In genomic region chr4:94848326-94848725, GRCh38 we compare ENCODE assay signal across 29 cellular contexts.
"Had no signal": no experiment of that assay in that cellular context is flagged by ENCODE, and none has a peak within 500 bp of the region (broad histone marks: within the 10 kb centered on the region; RNA-seq: fewer than 3 reads in every experiment).

No MANE protein-coding gene starts in this region.

- DNase-seq: activated effector memory CD4-positive, alpha-beta T cell treated with anti-CD3 and anti-CD28 coated beads, Interleukin-2, amount 50 U/mL, for 16 hours; activated effector memory CD4-positive, alpha-beta T cell treated with Interleukin-2 at 50 U/mL for 16 hours; activated gamma-delta T cell; activated gamma-delta T cell treated with Interleukin-2 at 50 U/mL for 16 hours; activated naive CD4-positive, alpha-beta T cell; activated naive CD4-positive, alpha-beta T cell treated with anti-CD3 and anti-CD28 coated beads for 36 hours; activated naive CD4-positive, alpha-beta T cell treated with anti-CD3 and anti-CD28 coated beads, Interleukin-2, amount 10 ng/mL, durations not matched to agents 7 days and 5 days; activated naive CD4-positive, alpha-beta T cell treated with anti-CD3 and anti-CD28 coated beads, Interleukin-2, amount 50 U/mL, for 16 hours; activated naive CD4-positive, alpha-beta T cell treated with Interleukin-2 at 50 U/mL for 16 hours; activated naive CD8-positive, alpha-beta T cell treated with anti-CD3 and anti-CD28 coated beads for 36 hours; activated naive CD8-positive, alpha-beta T cell treated with anti-CD3 and anti-CD28 coated beads, Interleukin-2, amount 10 ng/mL, durations not matched to agents 7 days and 5 days; activated naive CD8-positive, alpha-beta T cell treated with anti-CD3 and anti-CD28 coated beads, Interleukin-2, amount 50 U/mL, for 24 hours; activated T-cell treated with anti-CD3 and anti-CD28 coated beads, Interleukin-2, amount 50 U/mL, for 24 hours; activated T-cell treated with anti-CD3 and anti-CD28 coated beads, Interleukin-2, amount 50 U/mL, for 4 hours; activated T-cell treated with anti-CD3 and anti-CD28 coated beads, Interleukin-2, amount 50 U/mL, for 48 hours; activated T-cell treated with anti-CD3 and anti-CD28 coated beads, Interleukin-2, amount 50 U/mL, for 72 hours; adrenal gland; amniotic stem cell; amygdala; anterior cingulate cortex; aorta; body of pancreas; brain microvascular endothelial cell; caudate nucleus; central memory CD4-positive, alpha-beta T cell; cerebellar nuclear complex had no signal

- H3K9me3 ChIP-seq: adrenal gland, ascending aorta, body of pancreas had no signal

- H3K27ac ChIP-seq: adrenal gland, ascending aorta, body of pancreas, brain microvascular endothelial cell, breast epithelium, cardiac muscle cell had no signal

- H3K36me3 ChIP-seq: adrenal gland, ascending aorta, brain microvascular endothelial cell, breast epithelium, cardiac muscle cell had no signal

- H3K4me1 ChIP-seq: adrenal gland, ascending aorta, body of pancreas, breast epithelium had no signal

- H3K4me3 ChIP-seq: adrenal gland, ascending aorta, body of pancreas, breast epithelium, cardiac muscle cell had no signal
